In the genomic region with DNA sequence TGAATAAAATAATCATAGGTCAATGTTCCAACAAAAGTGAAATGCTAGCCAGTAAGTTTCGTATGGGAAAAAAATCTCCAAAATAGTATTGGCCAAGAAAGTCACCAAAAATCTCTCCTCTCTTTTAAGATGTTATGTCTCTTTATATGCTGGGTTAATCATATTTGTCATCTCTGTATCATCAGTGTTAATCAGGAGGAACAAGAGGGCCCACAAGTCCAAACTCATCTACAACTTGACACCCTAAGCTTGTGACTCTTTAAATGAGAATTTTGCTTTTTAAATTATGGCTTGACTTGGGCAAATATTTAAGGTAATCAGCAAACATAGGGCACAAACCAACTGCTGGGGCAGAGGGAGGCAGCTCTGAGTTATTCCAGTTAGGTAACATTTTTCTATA, we compare ENCODE assay signal across 14 cellular contexts.
DNase-seq lines count a peak whose midpoint lies in the region; ATAC-seq and TF ChIP-seq lines count a peak whose summit lies in the region.
"Had no signal": no experiment of that assay in that cellular context is flagged by ENCODE, and none has a peak within 500 bp of the region (broad histone marks: within the 10 kb centered on the region; RNA-seq: fewer than 3 reads in every experiment).

No MANE protein-coding gene starts in this region.

- ATAC-seq in RWPE2 (ENCODE audit: low read depth) = peak; percentile 66; the same call in 2 of the 3 replicates

- no peaks in the 10 kb centered on the region; the same call in 1 of the 2 replicates for H3K27me3 Mint-ChIP-seq in HFFc6 (ENCODE audit: insufficient read depth)

- no peaks in the 10 kb centered on the region for H3K9me3 ChIP-seq in RWPE2 (ENCODE audit: severe bottlenecking)
- no peaks in the 10 kb centered on the region for H3K9me3 ChIP-seq in uterus
- H3K9me3 ChIP-seq: BE2C, Caco-2, HAP-1 had no signal

- no peak overlapping the region for H3K4me3 ChIP-seq in RWPE2 (ENCODE audit: severe bottlenecking)
- no peak overlapping the region for H3K4me3 ChIP-seq in uterus
- H3K4me3 ChIP-seq: HAP-1 had no signal

- peaks cover 40% of the 10 kb centered on the region for H3K4me1 Mint-ChIP-seq in HFFc6 (ENCODE audit: low read depth)

- H3K36me3 Mint-ChIP-seq in HFFc6 (ENCODE audit: low read depth) = no peaks in the 10 kb centered on the region

- H3K36me3 ChIP-seq in RWPE2 (ENCODE audit: low read depth) (no peaks in the 10 kb centered on the region), uterus (no peaks in the 10 kb centered on the region)
- H3K36me3 ChIP-seq: BE2C, HAP-1 had no signal

- H3K4me1 ChIP-seq in RWPE2 (ENCODE audit: insufficient read depth, poor library complexity, severe bottlenecking) = peaks cover 13% of the 10 kb centered on the region
- H3K4me1 ChIP-seq in uterus = no peaks in the 10 kb centered on the region
- H3K4me1 ChIP-seq: BE2C, Caco-2 had no signal

- H3K4me3 Mint-ChIP-seq in HFFc6 = no peak overlapping the region
- H3K4me3 Mint-ChIP-seq: CD8-positive, alpha-beta memory T cell had no signal

- no peaks in the 10 kb centered on the region for H3K9me3 Mint-ChIP-seq in HFFc6

- DNase-seq in HFFc6 (no peak), RWPE2 (ENCODE audit: low spot score) (no peak), epithelial cell of prostate (ENCODE audit: low read depth, low spot score) (peak; percentile 22), activated gamma-delta T cell treated with Interleukin-2 at 50 U/mL for 16 hours (no peak), posterior cingulate gyrus (no peak), uterus (no peak)
- DNase-seq in activated CD4-positive, alpha-beta T cell treated with anti-CD3 and anti-CD28 coated beads, Interleukin-2, amount 50 U/mL, for 48 hours = no peak
- DNase-seq: BE2C; Caco-2; CD8-positive, alpha-beta memory T cell; DND-41; GDM1 had no signal

- intact Hi-C loops in posterior cingulate gyrus (cut with DNase I) = no loop called here
- intact Hi-C loops in uterus (cut with DNase I; ENCODE audit: low total_unique reads) = no loop called here

- TF ChIP-seq CTCF in HFFc6 (IDR thresholded peaks at IDR 0.05) = no peak
- TF ChIP-seq CTCF in RWPE2 (IDR thresholded peaks at IDR 0.05; ENCODE audit: poor library complexity, severe bottlenecking) = no peak
- TF ChIP-seq CTCF in uterus (IDR thresholded peaks at IDR 0.05) = no peak

- H3K27me3 ChIP-seq in RWPE2 (ENCODE audit: insufficient read depth, poor library complexity, severe bottlenecking) (no peaks in the 10 kb centered on the region), uterus (no peaks in the 10 kb centered on the region)
- H3K27me3 ChIP-seq: BE2C had no signal

- H3K27ac Mint-ChIP-seq in HFFc6 = peak overlapping the region; percentile 50

- no peak for TF ChIP-seq POLR2A in uterus (IDR thresholded peaks at IDR 0.05)

- H3K27ac ChIP-seq in RWPE2 (ENCODE audit: poor library complexity, severe bottlenecking) (peak overlapping the region; percentile 23), epithelial cell of prostate (peak overlapping the region; percentile 73), uterus (no peak overlapping the region)
- H3K27ac ChIP-seq: C4-2B had no signal

Comparison
In these comparisons a context has a peak if more than half of its experiments do, and no peak if none do; other contexts are left out.
1. H3K27ac ChIP-seq: peak in RWPE2 (single experiment) and epithelial cell of prostate (single experiment); none in uterus (0 of 2).